9 cellular contexts compared by ENCODE assay signal in genomic region chrX:154401045-154401799, GRCh38. TPM values are rescaled to one million over a fixed set of nuclear protein-coding genes. Genes with fewer than 3 reads are reported as not detected.
DNase-seq lines count a peak whose midpoint lies in the region; ATAC-seq and TF ChIP-seq lines count a peak whose summit lies in the region.
"Had no signal": no experiment of that assay in that cellular context is flagged by ENCODE, and none has a peak within 500 bp of the region (broad histone marks: within the 10 kb centered on the region; RNA-seq: fewer than 3 reads in every experiment).

No MANE protein-coding gene starts in this region.

- TF ChIP-seq CTCF in adrenal gland (IDR thresholded peaks at IDR 0.05) (no peak), psoas muscle (IDR thresholded peaks at IDR 0.05) (no peak), thyroid gland (IDR thresholded peaks at IDR 0.05) (no peak)

- H3K36me3 ChIP-seq in adrenal gland (replicated peaks in 1 of 2) (peaks cover 0 to 23% of the 10 kb centered on the region in 2 donors), psoas muscle (ENCODE audit: insufficient read depth in 1 of 2, low read depth in 1 of 2) (peaks cover 3 to 46% of the 10 kb centered on the region in 2 donors), thyroid gland (peaks cover 19 to 25% of the 10 kb centered on the region in 2 donors)

- no peaks in the 10 kb centered on the region for H3K9me3 Mint-ChIP-seq in T-helper 1 cell treated with Interleukin-12 subunit alpha and Interleukin-12 subunit beta and Interleukin-4 antibody, amounts not matched to agents 30 μg/mL and 1 μg/mL, for 36 hours

- H3K4me3 Mint-ChIP-seq in T-helper 1 cell treated with Interleukin-12 subunit alpha and Interleukin-12 subunit beta and Interleukin-4 antibody, amounts not matched to agents 30 μg/mL and 1 μg/mL, for 36 hours = no peak overlapping the region

- TF ChIP-seq POLR2A in adrenal gland (IDR thresholded peaks at IDR 0.05) (peak; percentile 10 to 31), thyroid gland (IDR thresholded peaks at IDR 0.05) (no peak)

- peaks cover 0 to 8% of the 10 kb centered on the region in 2 donors for H3K4me1 ChIP-seq in adrenal gland (replicated peaks in 1 of 2)
- no peaks in the 10 kb centered on the region for H3K4me1 ChIP-seq in psoas muscle
- peaks cover 9% of the 10 kb centered on the region in 2 donors for H3K4me1 ChIP-seq in thyroid gland

- H3K9me3 ChIP-seq in adrenal gland (replicated peaks in 1 of 3) = no peaks in the 10 kb centered on the region
- no peaks in the 10 kb centered on the region for H3K9me3 ChIP-seq in psoas muscle
- H3K9me3 ChIP-seq in thyroid gland = no peaks in the 10 kb centered on the region
- H3K9me3 ChIP-seq: thoracic aorta had no signal

- intact Hi-C loops in adrenal gland (cut with DNase I) (no loop called here), psoas muscle (cut with DNase I) (no loop called here), thyroid gland (cut with DNase I) (loop anchor here (5.0 kb wide), 1 partner anchor 131 kb away; no protein-coding TSS in a partner anchor)

- WGBS in adrenal gland, 4 donors = 44 to 66% (median 59%) methylated on average over 6 of the region's 6 CpGs; no CpG with 5 or more reads in 1 of the 4 donors
- 26 to 45% (median 37%) methylated on average over 6 of the region's 6 CpGs for WGBS in psoas muscle, 3 donors
- WGBS in thyroid gland, 2 donors = 69 to 77% methylated on average over 4 of the region's 6 CpGs

- H3K27ac ChIP-seq in adrenal gland (peak overlapping the region in 2 of 5 donors; percentile 5 to 34), psoas muscle (peak overlapping the region; percentile 97), thyroid gland (no peak overlapping the region)
- H3K27ac ChIP-seq: thoracic aorta had no signal

- H3K27me3 Mint-ChIP-seq in T-helper 1 cell treated with Interleukin-12 subunit alpha and Interleukin-12 subunit beta and Interleukin-4 antibody, amounts not matched to agents 30 μg/mL and 1 μg/mL, for 36 hours (ENCODE audit: low read depth) = peaks cover 8% of the 10 kb centered on the region

- no peak for DNase-seq in T-helper 1 cell
- DNase-seq in MV-4-11 (lab: John Stamatoyannopoulos, UW) = peak; percentile 33
- DNase-seq in adrenal gland = peak in 1 of 7 donors; percentile 26
- DNase-seq in psoas muscle = no peak
- DNase-seq in putamen (ENCODE audit: low spot score) = no peak
- no peak for DNase-seq in thyroid gland

- peaks cover 14% of the 10 kb centered on the region for H3K4me1 Mint-ChIP-seq in T-helper 1 cell treated with Interleukin-12 subunit alpha and Interleukin-12 subunit beta and Interleukin-4 antibody, amounts not matched to agents 30 μg/mL and 1 μg/mL, for 36 hours (ENCODE audit: low read depth)

- H3K27ac Mint-ChIP-seq in T-helper 1 cell treated with Interleukin-12 subunit alpha and Interleukin-12 subunit beta and Interleukin-4 antibody, amounts not matched to agents 30 μg/mL and 1 μg/mL, for 36 hours = peak overlapping the region; percentile 49

- H3K4me3 ChIP-seq in adrenal gland (no peak overlapping the region), psoas muscle (no peak overlapping the region), thyroid gland (replicated peaks in 1 of 3) (no peak overlapping the region)
- H3K4me3 ChIP-seq: thoracic aorta had no signal

- ATAC-seq in psoas muscle = no peak
- ATAC-seq in HG03108 (IDR thresholded peaks at IDR 0.05; ENCODE audit: unreplicated experiment) = no peak

- H3K36me3 Mint-ChIP-seq in T-helper 1 cell treated with Interleukin-12 subunit alpha and Interleukin-12 subunit beta and Interleukin-4 antibody, amounts not matched to agents 30 μg/mL and 1 μg/mL, for 36 hours (ENCODE audit: low read depth) = peaks cover 25% of the 10 kb centered on the region

- H3K27me3 ChIP-seq in adrenal gland (no peaks in the 10 kb centered on the region), psoas muscle (ENCODE audit: insufficient read depth in 3 of 3, low read length in 2 of 3) (no peaks in the 10 kb centered on the region), thyroid gland (no peaks in the 10 kb centered on the region)

RNA-seq across cellular contexts. Expression of gene RPL10, which starts 3.0 kb away (rescaled TPM):
- total RNA-seq in adrenal gland (1,000 to 10,000 TPM in 7 of 8 donors, 100 to 1,000 TPM in 1; 626 to 5,287 (median 2,443) TPM), psoas muscle (1,000 to 10,000 TPM; 1,403 to 2,633 (median 2,325) TPM), thyroid gland (1,000 to 10,000 TPM; 1,199 to 6,548 (median 3,258) TPM)
- polyA plus RNA-seq in adrenal gland (1,000 to 10,000 TPM; 1,725 to 3,645 (median 2,430) TPM), psoas muscle (1,000 to 10,000 TPM; 4,938 to 5,433 (median 5,248) TPM)

RNA-seq across cellular contexts. Expression of gene DNASE1L1, which starts 7.8 kb away (rescaled TPM):
- 100 to 1,000 TPM in 1 of 8 donors, 10 to 100 TPM in 7; 29.4 to 101 (median 55.5) TPM for total RNA-seq in adrenal gland
- polyA plus RNA-seq in adrenal gland = 10 to 100 TPM; 17.2 to 48.0 (median 42.7) TPM
- total RNA-seq in psoas muscle = 100 to 1,000 TPM in 2 of 4 donors, 10 to 100 TPM in 2; 72.6 to 149 (median 111) TPM
- 10 to 100 TPM; 42.2 to 75.1 (median 71.1) TPM for polyA plus RNA-seq in psoas muscle
- 10 to 100 TPM; 40.7 to 92.9 (median 61.6) TPM for total RNA-seq in thyroid gland

RNA-seq across cellular contexts. Expression of gene TAFAZZIN, which starts 10.1 kb away (rescaled TPM):
- total RNA-seq in adrenal gland = 10 to 100 TPM; 18.1 to 47.1 (median 26.6) TPM
- 100 to 1,000 TPM in 2 of 3 donors, 1 to 10 TPM in 1; 8.6 to 142 (median 103) TPM for polyA plus RNA-seq in adrenal gland
- total RNA-seq in psoas muscle = 10 to 100 TPM; 17.7 to 25.5 (median 23.6) TPM
- polyA plus RNA-seq in psoas muscle = 10 to 100 TPM; 19.2 to 21.8 (median 20.7) TPM
- total RNA-seq in thyroid gland = 10 to 100 TPM; 41.1 to 75.9 (median 59.0) TPM

RNA-seq across cellular contexts. Expression of gene EMD, which starts 22.1 kb away (rescaled TPM):
- total RNA-seq in adrenal gland (10 to 100 TPM; 22.5 to 82.7 (median 48.1) TPM), psoas muscle (10 to 100 TPM; 61.1 to 78.2 (median 66.5) TPM), thyroid gland (10 to 100 TPM; 36.5 to 71.6 (median 57.2) TPM)
- polyA plus RNA-seq in adrenal gland (10 to 100 TPM; 75.9 to 95.2 (median 79.1) TPM), psoas muscle (100 to 1,000 TPM in 1 of 3 donors, 10 to 100 TPM in 2; 91.6 to 101 (median 94.9) TPM)

RNA-seq across cellular contexts. Expression of gene FLNA, which starts 26.8 kb away (rescaled TPM):
- total RNA-seq in adrenal gland (100 to 1,000 TPM; 334 to 979 (median 504) TPM), psoas muscle (10 to 100 TPM; 66.9 to 92.5 (median 76.4) TPM), thyroid gland (100 to 1,000 TPM; 143 to 553 (median 291) TPM)
- polyA plus RNA-seq in adrenal gland (100 to 1,000 TPM; 169 to 861 (median 612) TPM), psoas muscle (100 to 1,000 TPM in 1 of 3 donors, 10 to 100 TPM in 2; 45.7 to 106 (median 56.0) TPM)

Comparison
In these comparisons a context has a peak if more than half of its experiments do, and no peak if none do; other contexts are left out.
1. POLR2A ChIP-seq: peak in adrenal gland (2 of 2); none in thyroid gland (0 of 2).